Comparison of ENCODE assay signal across 10 cellular contexts in the genomic region with DNA sequence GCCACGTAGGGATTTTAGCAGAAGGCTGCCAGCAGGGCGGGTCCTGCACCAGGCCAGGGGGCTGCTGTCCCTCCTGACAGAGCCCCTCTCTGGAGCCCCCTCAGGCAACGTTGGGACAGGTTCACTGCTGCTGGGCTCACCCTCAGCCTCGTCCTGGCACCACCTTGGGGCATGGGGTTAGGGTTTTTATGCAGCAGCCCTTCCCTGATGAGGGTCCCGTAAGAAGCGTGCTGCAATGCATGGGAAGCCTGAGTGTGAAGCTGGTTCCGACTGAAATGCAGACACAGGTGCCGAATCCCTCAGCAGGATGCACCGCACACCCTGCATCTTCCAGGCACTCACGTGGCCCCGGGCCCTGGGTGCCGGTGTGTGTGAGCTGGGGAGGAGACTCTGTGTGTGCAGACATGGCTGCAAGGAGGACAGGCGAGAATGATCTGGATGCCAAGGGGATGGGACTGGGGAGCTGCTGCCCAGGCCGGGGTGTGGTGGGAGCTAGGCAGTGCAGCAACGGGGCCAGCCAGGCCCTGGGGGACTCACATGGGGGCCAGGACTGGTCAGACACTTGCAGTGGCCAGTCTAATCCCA. TPM values are rescaled to one million over a fixed set of nuclear protein-coding genes. Genes with fewer than 3 reads are reported as not detected.
DNase-seq lines count a peak whose midpoint lies in the region; ATAC-seq and TF ChIP-seq lines count a peak whose summit lies in the region.
"Had no signal": no experiment of that assay in that cellular context is flagged by ENCODE, and none has a peak within 500 bp of the region (broad histone marks: within the 10 kb centered on the region; RNA-seq: fewer than 3 reads in every experiment).

No MANE protein-coding gene starts in this region.

- peak overlapping the region; percentile 91 for H3K27ac Mint-ChIP-seq in WTC11
- no peak overlapping the region for H3K27ac Mint-ChIP-seq in stimulated activated naive B cell treated with anti-CD40 and anti-IgM and Interleukin-4, amounts not matched to agents 10 μg/mL and 1 μg/mL and 100 μg/mL, for 72 hours
- H3K27ac Mint-ChIP-seq: activated T-helper 2 cell treated with anti-CD3 and anti-CD28 coated beads, Interferon-gamma antibody, Interleukin-2, Interleukin-4, amounts not matched to agents 10 μg/mL and 5 μg/mL and 100 μg/mL, durations not matched to agents 14 hours and 24 hours and 36 hours; stimulated activated naive CD8-positive, alpha-beta T cell treated with anti-CD3 and anti-CD28 coated beads, Interleukin-15, Interleukin-2, amounts not matched to agents 100 ng/mL and 50 ng/mL, for 24 hours had no signal

- no peak overlapping the region for H3K4me3 Mint-ChIP-seq in WTC11
- H3K4me3 Mint-ChIP-seq in stimulated activated naive B cell treated with anti-CD40 and anti-IgM and Interleukin-4, amounts not matched to agents 10 μg/mL and 1 μg/mL and 100 μg/mL, for 72 hours = no peak overlapping the region
- H3K4me3 Mint-ChIP-seq: stimulated activated naive CD8-positive, alpha-beta T cell treated with anti-CD3 and anti-CD28 coated beads, Interleukin-15, Interleukin-2, amounts not matched to agents 100 ng/mL and 50 ng/mL, for 24 hours had no signal

- H3K4me3 ChIP-seq in right atrium auricular region = peak overlapping the region in 1 of 2 donors; percentile 0
- H3K4me3 ChIP-seq in rectal smooth muscle tissue (ENCODE audit: low read length) = peak overlapping the region; percentile 13

- H3K36me3 Mint-ChIP-seq in WTC11 = no peaks in the 10 kb centered on the region
- H3K36me3 Mint-ChIP-seq in stimulated activated naive B cell treated with anti-CD40 and anti-IgM and Interleukin-4, amounts not matched to agents 10 μg/mL and 1 μg/mL and 100 μg/mL, for 72 hours = no peaks in the 10 kb centered on the region

- ATAC-seq in WTC11 (peak; percentile 7), GM18498 (IDR thresholded peaks at IDR 0.05; ENCODE audit: unreplicated experiment) (no peak)
- ATAC-seq in stimulated activated naive B cell treated with anti-CD40 and anti-IgM and Interleukin-4, amounts not matched to agents 10 μg/mL and 1 μg/mL and 100 μg/mL, for 72 hours (replicated peaks) = no peak

- H3K9me3 Mint-ChIP-seq in WTC11 = no peaks in the 10 kb centered on the region
- H3K9me3 Mint-ChIP-seq in stimulated activated naive B cell treated with anti-CD40 and anti-IgM and Interleukin-4, amounts not matched to agents 10 μg/mL and 1 μg/mL and 100 μg/mL, for 72 hours = peaks cover 0 to 1% of the 10 kb centered on the region in 2 donors
- H3K9me3 Mint-ChIP-seq: activated T-helper 2 cell treated with anti-CD3 and anti-CD28 coated beads, Interferon-gamma antibody, Interleukin-2, Interleukin-4, amounts not matched to agents 10 μg/mL and 5 μg/mL and 100 μg/mL, durations not matched to agents 14 hours and 24 hours and 36 hours; stimulated activated naive CD8-positive, alpha-beta T cell treated with anti-CD3 and anti-CD28 coated beads, Interleukin-15, Interleukin-2, amounts not matched to agents 100 ng/mL and 50 ng/mL, for 24 hours had no signal

- POLR2A ChIA-PET in GM10248 (lab: Yijun Ruan, JAX) (no interaction called here), WTC11 (lab: Charles Lee) (interaction anchor here (0.8 kb wide), 1 partner anchor 84 kb away, joined by 7 read pairs; no protein-coding TSS in a partner anchor)

- no peaks in the 10 kb centered on the region; the same call in 1 of the 2 replicates for H3K27me3 Mint-ChIP-seq in WTC11 (ENCODE audit: low read depth)
- H3K27me3 Mint-ChIP-seq in stimulated activated naive B cell treated with anti-CD40 and anti-IgM and Interleukin-4, amounts not matched to agents 10 μg/mL and 1 μg/mL and 100 μg/mL, for 72 hours = peaks cover 13 to 45% of the 10 kb centered on the region in 2 donors

- no peak overlapping the region for H3K9ac ChIP-seq in rectal smooth muscle tissue (ENCODE audit: low read length)

- H3K36me3 ChIP-seq in right atrium auricular region (no peaks in the 10 kb centered on the region), rectal smooth muscle tissue (ENCODE audit: control insufficient read depth, insufficient read depth, low read length) (no peaks in the 10 kb centered on the region)

- no peaks in the 10 kb centered on the region for H3K4me1 Mint-ChIP-seq in WTC11
- H3K4me1 Mint-ChIP-seq in stimulated activated naive B cell treated with anti-CD40 and anti-IgM and Interleukin-4, amounts not matched to agents 10 μg/mL and 1 μg/mL and 100 μg/mL, for 72 hours = peaks cover 0 to 7% of the 10 kb centered on the region in 2 donors

- H3K9me3 ChIP-seq in right atrium auricular region = no peaks in the 10 kb centered on the region

- H3K4me1 ChIP-seq in right atrium auricular region = peaks cover 0 to 65% of the 10 kb centered on the region in 2 donors
- peaks cover 25% of the 10 kb centered on the region for H3K4me1 ChIP-seq in rectal smooth muscle tissue (ENCODE audit: control insufficient read depth, insufficient read depth, low read length)

- peak overlapping the region; percentile 82 to 84 for H3K27ac ChIP-seq in right atrium auricular region
- H3K27ac ChIP-seq in rectal smooth muscle tissue (ENCODE audit: low read depth, low read length) = no peak overlapping the region

- DNase-seq in GM10248 (ENCODE audit: extremely low spot score) (peak; percentile 16), WTC11 (ENCODE audit: low spot score) (no peak), right atrium auricular region (ENCODE audit: low spot score) (peak; percentile 60), AG08396 (ENCODE audit: low spot score) (no peak)
- DNase-seq in stimulated activated naive B cell treated with anti-CD40 and anti-IgM and Interleukin-4, amounts not matched to agents 10 μg/mL and 1 μg/mL and 100 μg/mL, for 72 hours = no peak
- DNase-seq: NCI-H226 had no signal

- H3K27me3 ChIP-seq in right atrium auricular region (no peaks in the 10 kb centered on the region), rectal smooth muscle tissue (ENCODE audit: control insufficient read depth, insufficient read depth, low read length) (no peaks in the 10 kb centered on the region)

- CTCF ChIA-PET in GM10248 (lab: Yijun Ruan, JAX) = interaction anchor here (1.3 kb wide), 1 partner anchor 569 kb away, joined by 4 read pairs; no protein-coding TSS in a partner anchor
- CTCF ChIA-PET in WTC11 (lab: Charles Lee) = interaction anchor here (0.8 to 1.8 kb wide), 7 partner anchors 10 to 311 kb away, joined by 3 to 8 read pairs (median 3); no protein-coding TSS in a partner anchor

- TF ChIP-seq CTCF in GM10248 (IDR thresholded peaks at IDR 0.05; ENCODE audit: control extremely low read depth, extremely low read depth, low read depth, missing control alignments) (no peak), WTC11 (IDR thresholded peaks at IDR 0.05) (no peak), right atrium auricular region (IDR thresholded peaks at IDR 0.05) (no peak)

TF ChIP-seq in WTC11, 78 proteins besides CTCF, POLR2A, EP300 and RAD21 (continues in another document):
- TF ChIP-seq MYBL2 (CRISPR knock-in tag; IDR thresholded peaks at IDR 0.05) (no peak), JAZF1 (CRISPR knock-in tag; IDR thresholded peaks at IDR 0.05) (no peak), FOXK1 (CRISPR knock-in tag; IDR thresholded peaks at IDR 0.05) (no peak), SOX15 (CRISPR knock-in tag; IDR thresholded peaks at IDR 0.05) (no peak)
- TF ChIP-seq, protein P1, sequence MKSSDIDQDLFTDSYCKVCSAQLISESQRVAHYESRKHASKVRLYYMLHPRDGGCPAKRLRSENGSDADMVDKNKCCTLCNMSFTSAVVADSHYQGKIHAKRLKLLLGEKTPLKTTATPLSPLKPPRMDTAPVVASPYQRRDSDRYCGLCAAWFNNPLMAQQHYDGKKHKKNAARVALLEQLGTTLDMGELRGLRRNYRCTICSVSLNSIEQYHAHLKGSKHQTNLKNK (CRISPR knock-in tag; IDR thresholded peaks at IDR 0.05) = no peak
- TF ChIP-seq, protein P2, sequence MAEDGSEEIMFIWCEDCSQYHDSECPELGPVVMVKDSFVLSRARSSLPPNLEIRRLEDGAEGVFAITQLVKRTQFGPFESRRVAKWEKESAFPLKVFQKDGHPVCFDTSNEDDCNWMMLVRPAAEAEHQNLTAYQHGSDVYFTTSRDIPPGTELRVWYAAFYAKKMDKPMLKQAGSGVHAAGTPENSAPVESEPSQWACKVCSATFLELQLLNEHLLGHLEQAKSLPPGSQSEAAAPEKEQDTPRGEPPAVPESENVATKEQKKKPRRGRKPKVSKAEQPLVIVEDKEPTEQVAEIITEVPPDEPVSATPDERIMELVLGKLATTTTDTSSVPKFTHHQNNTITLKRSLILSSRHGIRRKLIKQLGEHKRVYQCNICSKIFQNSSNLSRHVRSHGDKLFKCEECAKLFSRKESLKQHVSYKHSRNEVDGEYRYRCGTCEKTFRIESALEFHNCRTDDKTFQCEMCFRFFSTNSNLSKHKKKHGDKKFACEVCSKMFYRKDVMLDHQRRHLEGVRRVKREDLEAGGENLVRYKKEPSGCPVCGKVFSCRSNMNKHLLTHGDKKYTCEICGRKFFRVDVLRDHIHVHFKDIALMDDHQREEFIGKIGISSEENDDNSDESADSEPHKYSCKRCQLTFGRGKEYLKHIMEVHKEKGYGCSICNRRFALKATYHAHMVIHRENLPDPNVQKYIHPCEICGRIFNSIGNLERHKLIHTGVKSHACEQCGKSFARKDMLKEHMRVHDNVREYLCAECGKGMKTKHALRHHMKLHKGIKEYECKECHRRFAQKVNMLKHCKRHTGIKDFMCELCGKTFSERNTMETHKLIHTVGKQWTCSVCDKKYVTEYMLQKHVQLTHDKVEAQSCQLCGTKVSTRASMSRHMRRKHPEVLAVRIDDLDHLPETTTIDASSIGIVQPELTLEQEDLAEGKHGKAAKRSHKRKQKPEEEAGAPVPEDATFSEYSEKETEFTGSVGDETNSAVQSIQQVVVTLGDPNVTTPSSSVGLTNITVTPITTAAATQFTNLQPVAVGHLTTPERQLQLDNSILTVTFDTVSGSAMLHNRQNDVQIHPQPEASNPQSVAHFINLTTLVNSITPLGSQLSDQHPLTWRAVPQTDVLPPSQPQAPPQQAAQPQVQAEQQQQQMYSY (CRISPR knock-in tag; IDR thresholded peaks at IDR 0.05) = no peak
- TF ChIP-seq, protein P3, sequence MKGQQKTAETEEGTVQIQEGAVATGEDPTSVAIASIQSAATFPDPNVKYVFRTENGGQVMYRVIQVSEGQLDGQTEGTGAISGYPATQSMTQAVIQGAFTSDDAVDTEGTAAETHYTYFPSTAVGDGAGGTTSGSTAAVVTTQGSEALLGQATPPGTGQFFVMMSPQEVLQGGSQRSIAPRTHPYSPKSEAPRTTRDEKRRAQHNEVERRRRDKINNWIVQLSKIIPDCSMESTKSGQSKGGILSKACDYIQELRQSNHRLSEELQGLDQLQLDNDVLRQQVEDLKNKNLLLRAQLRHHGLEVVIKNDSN (CRISPR knock-in tag; IDR thresholded peaks at IDR 0.05) = no peak
- TF ChIP-seq, protein P4, sequence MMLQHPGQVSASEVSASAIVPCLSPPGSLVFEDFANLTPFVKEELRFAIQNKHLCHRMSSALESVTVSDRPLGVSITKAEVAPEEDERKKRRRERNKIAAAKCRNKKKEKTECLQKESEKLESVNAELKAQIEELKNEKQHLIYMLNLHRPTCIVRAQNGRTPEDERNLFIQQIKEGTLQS (CRISPR knock-in tag; conservative IDR thresholded peaks at IDR 0.05) = no peak

RNA-seq across cellular contexts. Expression of a gene that starts 27.1 kb away (rescaled TPM):
- total RNA-seq in WTC11 (2021) = 2.3 to 4.4 TPM (median 3.1 TPM) in 3 replicates
- 1 to 10 TPM; 4.0 to 7.5 TPM for total RNA-seq in right atrium auricular region

Comparison
In these comparisons a context has a peak if more than half of its experiments do, and no peak if none do; other contexts are left out.
1. DNase-seq: peak in GM10248 (single experiment) and right atrium auricular region (single experiment); none in WTC11 (single experiment), stimulated activated naive B cell treated with anti-CD40 and anti-IgM and Interleukin-4, amounts not matched to agents 10 μg/mL and 1 μg/mL and 100 μg/mL, for 72 hours (single experiment) and AG08396 (single experiment).